24 cellular contexts compared by ENCODE assay signal in genomic region chr10:96695975-96696634, GRCh38. TPM values are rescaled to one million over a fixed set of nuclear protein-coding genes. Genes with fewer than 3 reads are reported as not detected.
A peak's percentile ranks its signal among the peaks of the same experiment; 100 is the strongest.
DNase-seq lines count a peak whose midpoint lies in the region; ATAC-seq and TF ChIP-seq lines count a peak whose summit lies in the region.
"Had no signal": no experiment of that assay in that cellular context is flagged by ENCODE, and none has a peak within 500 bp of the region (broad histone marks: within the 10 kb centered on the region; RNA-seq: fewer than 3 reads in every experiment).

No MANE protein-coding gene starts in this region.

- no peak for TF ChIP-seq CTCF in GM12865 (IDR thresholded peaks at IDR 0.05; ENCODE audit: insufficient read depth, low read depth, low read length, missing control alignments)
- TF ChIP-seq CTCF in MCF 10A (IDR thresholded peaks at IDR 0.05; ENCODE audit: unreplicated experiment) = no peak

- H3K27ac ChIP-seq in BLaER1 = peak overlapping the region; percentile 1
- H3K27ac ChIP-seq: foreskin keratinocyte, hepatocyte had no signal

- H3K36me3 ChIP-seq in BLaER1 = peaks cover 78% of the 10 kb centered on the region
- H3K36me3 ChIP-seq: Peyer's patch had no signal

- BruUV-seq in MCF 10A (replicated peaks; lab: Mats Ljungman, UMichigan) = no TSS peak

- ATAC-seq in T-helper 17 cell = no peak
- no peak for ATAC-seq in memory B cell (ENCODE audit: low read depth)
- ATAC-seq in left colon = no peak
- ATAC-seq in HG03432 (IDR thresholded peaks at IDR 0.05; ENCODE audit: unreplicated experiment) = no peak
- ATAC-seq: foreskin keratinocyte had no signal

- intact Hi-C loops in left colon (cut with DNase I, micrococcal nuclease) = no loop called here
- intact Hi-C loops in MCF 10A (cut with micrococcal nuclease) = no loop called here

- no peaks in the 10 kb centered on the region for H3K27me3 ChIP-seq in BLaER1
- H3K27me3 ChIP-seq: hepatocyte, Peyer's patch had no signal

- H3K9me3 Mint-ChIP-seq in memory B cell (no peaks in the 10 kb centered on the region), MCF 10A (ENCODE audit: unreplicated experiment) (no peaks in the 10 kb centered on the region)

- H3K36me3 Mint-ChIP-seq in T-helper 17 cell (ENCODE audit: low read depth) = no peaks in the 10 kb centered on the region
- H3K36me3 Mint-ChIP-seq in memory B cell = peaks cover 15% of the 10 kb centered on the region
- no peaks in the 10 kb centered on the region for H3K36me3 Mint-ChIP-seq in MCF 10A (ENCODE audit: insufficient read depth, unreplicated experiment)

- POLR2A ChIA-PET in MCF 10A (lab: Yijun Ruan, JAX) = no interaction called here

- H4K20me1 ChIP-seq in BLaER1 = peaks cover 100% of the 10 kb centered on the region

- no peak for DNase-seq in GM12865 (ENCODE audit: low read depth)
- no peak for DNase-seq in T-helper 17 cell
- DNase-seq in memory B cell (ENCODE audit: low spot score in 2 of 2) = no peak
- no peak for DNase-seq in left colon
- DNase-seq in MCF 10A (ENCODE audit: unreplicated experiment) = no peak
- DNase-seq in germinal center (ENCODE audit: low spot score) = no peak
- DNase-seq: activated CD4-positive, CD25-positive, alpha-beta regulatory T cell treated with anti-CD3 and anti-CD28 coated beads, Interleukin-2, amount 50 U/mL, for 72 hours; aorta; central memory CD4-positive, alpha-beta T cell; DMS53; foreskin keratinocyte; H7; islet precursor cell; KBM-7; NCI-H1048; NCI-H2029; Peyer's patch; retina; stimulated activated CD4-positive, alpha-beta T cell treated with anti-CD3 and anti-CD28 coated beads, Interleukin-12 subunit alpha, Interleukin-12 subunit beta, amount 100 ng/mL, for 4 hours; T-helper 9 cell had no signal

- H3K4me2 ChIP-seq in BLaER1 = peak overlapping the region; percentile 65
- H3K4me2 ChIP-seq: hepatocyte had no signal

- no peaks in the 10 kb centered on the region for H3K27me3 Mint-ChIP-seq in T-helper 17 cell
- H3K27me3 Mint-ChIP-seq in memory B cell = no peaks in the 10 kb centered on the region
- H3K27me3 Mint-ChIP-seq in MCF 10A (ENCODE audit: insufficient read depth, unreplicated experiment) = no peaks in the 10 kb centered on the region

- H3K27ac Mint-ChIP-seq in T-helper 17 cell (peak overlapping the region; percentile 19), memory B cell (peak overlapping the region; percentile 86), MCF 10A (ENCODE audit: low read depth, unreplicated experiment) (no peak overlapping the region)

- H3K4me1 ChIP-seq in BLaER1 = peaks cover 65% of the 10 kb centered on the region
- H3K4me1 ChIP-seq: foreskin keratinocyte had no signal

- peaks cover 6% of the 10 kb centered on the region for H3K4me1 Mint-ChIP-seq in T-helper 17 cell
- peaks cover 52% of the 10 kb centered on the region for H3K4me1 Mint-ChIP-seq in memory B cell
- no peaks in the 10 kb centered on the region for H3K4me1 Mint-ChIP-seq in MCF 10A (ENCODE audit: insufficient read depth, unreplicated experiment)

- no peak overlapping the region for H3K9ac ChIP-seq in BLaER1

- H3K4me3 Mint-ChIP-seq in T-helper 17 cell (no peak overlapping the region), memory B cell (peak overlapping the region; percentile 62), MCF 10A (ENCODE audit: unreplicated experiment) (no peak overlapping the region)

- H3K4me3 ChIP-seq in BLaER1 (no peak overlapping the region), GM12865 (ENCODE audit: low read depth, low read length) (peak overlapping the region; percentile 57)
- H3K4me3 ChIP-seq: hepatocyte, lung, Peyer's patch had no signal

- H3K9me3 ChIP-seq in BLaER1 (no peaks in the 10 kb centered on the region), T-helper 17 cell (ENCODE audit: control insufficient read depth, low read length, poor library complexity, severe bottlenecking) (no peaks in the 10 kb centered on the region)
- H3K9me3 ChIP-seq: Peyer's patch had no signal

- CTCF ChIA-PET in MCF 10A (lab: Yijun Ruan, JAX) = no interaction called here

RNA-seq across cellular contexts. Expression of gene PIK3AP1, which starts 24.2 kb away (rescaled TPM):
- total RNA-seq in T-helper 17 cell (1 to 10 TPM; 1.9 to 5.0 TPM), left colon (10 to 100 TPM; 10.1 to 13.0 TPM), MCF 10A (2022) (not detected in 2 replicates)
